In genomic region chrX:31279359-31279758, GRCh38 we compare ENCODE assay signal across 11 cellular contexts.
DNase-seq lines count a peak whose midpoint lies in the region; ATAC-seq and TF ChIP-seq lines count a peak whose summit lies in the region.
"Had no signal": no experiment of that assay in that cellular context is flagged by ENCODE, and none has a peak within 500 bp of the region (broad histone marks: within the 10 kb centered on the region; RNA-seq: fewer than 3 reads in every experiment).

No MANE protein-coding gene starts in this region.

- H3K36me3 ChIP-seq in BE2C: no peaks in the 10 kb centered on the region

- H3K9me3 Mint-ChIP-seq in WTC11: no peaks in the 10 kb centered on the region
- H3K9me3 Mint-ChIP-seq in stimulated activated naive CD8-positive, alpha-beta T cell treated with anti-CD3 and anti-CD28 coated beads, Interleukin-15, amount 100 ng/mL, for 72 hours: no peaks in the 10 kb centered on the region
- H3K9me3 Mint-ChIP-seq: activated naive CD4-positive, alpha-beta T cell treated with anti-CD3 and anti-CD28 coated beads, Interleukin-2, amount 50 U/mL, for 24 hours had no signal

- no peak overlapping the region for H3K4me3 Mint-ChIP-seq in WTC11
- no peak overlapping the region for H3K4me3 Mint-ChIP-seq in stimulated activated naive CD8-positive, alpha-beta T cell treated with anti-CD3 and anti-CD28 coated beads, Interleukin-15, amount 100 ng/mL, for 72 hours
- H3K4me3 Mint-ChIP-seq: activated naive CD4-positive, alpha-beta T cell treated with anti-CD3 and anti-CD28 coated beads, Interleukin-2, amount 50 U/mL, for 24 hours; natural killer cell had no signal

- POLR2A ChIA-PET in WTC11 (lab: Charles Lee): no interaction called here

- no peaks in the 10 kb centered on the region for H3K9me3 ChIP-seq in BE2C

- peak; percentile 21 for DNase-seq in BE2C
- peak; percentile 6 for DNase-seq in HFF-Myc (ENCODE audit: extremely low read depth, low read depth)
- DNase-seq in WTC11 (ENCODE audit: low spot score): no peak
- no peak for DNase-seq in left lobe of liver (ENCODE audit: low spot score)
- no peak for DNase-seq in NCI-H1092 (lab: John Stamatoyannopoulos, UW)
- DNase-seq in stimulated activated naive CD8-positive, alpha-beta T cell treated with anti-CD3 and anti-CD28 coated beads, Interleukin-15, amount 100 ng/mL, for 72 hours: no peak
- DNase-seq: natural killer cell, NCI-H187 had no signal

- TF ChIP-seq CTCF in BE2C (IDR thresholded peaks at IDR 0.05; ENCODE audit: low read depth, low read length) (peak; percentile 64), HFF-Myc (IDR thresholded peaks at IDR 0.05; ENCODE audit: low read depth, low read length, missing control alignments) (peak; percentile 44), WTC11 (IDR thresholded peaks at IDR 0.05) (no peak)

- ATAC-seq in WTC11 (peak; percentile 79), left lobe of liver (peak; percentile 96), GM18520 (IDR thresholded peaks at IDR 0.05; ENCODE audit: unreplicated experiment) (no peak), HG03196 (IDR thresholded peaks at IDR 0.05; ENCODE audit: unreplicated experiment) (no peak)
- no peak for ATAC-seq in stimulated activated naive CD8-positive, alpha-beta T cell treated with anti-CD3 and anti-CD28 coated beads, Interleukin-15, amount 100 ng/mL, for 72 hours
- ATAC-seq: natural killer cell had no signal

- H3K4me1 Mint-ChIP-seq in WTC11: no peaks in the 10 kb centered on the region; the same call in 1 of the 2 replicates
- H3K4me1 Mint-ChIP-seq in stimulated activated naive CD8-positive, alpha-beta T cell treated with anti-CD3 and anti-CD28 coated beads, Interleukin-15, amount 100 ng/mL, for 72 hours: no peaks in the 10 kb centered on the region
- H3K4me1 Mint-ChIP-seq: activated naive CD4-positive, alpha-beta T cell treated with anti-CD3 and anti-CD28 coated beads, Interleukin-2, amount 50 U/mL, for 24 hours; natural killer cell had no signal

- H3K4me3 ChIP-seq in BE2C (ENCODE audit: low read depth, low read length): no peak overlapping the region
- H3K4me3 ChIP-seq in HFF-Myc (replicated peaks; ENCODE audit: low read depth, low read length): no peak overlapping the region

- H3K27ac Mint-ChIP-seq in WTC11: no peak overlapping the region
- no peak overlapping the region for H3K27ac Mint-ChIP-seq in stimulated activated naive CD8-positive, alpha-beta T cell treated with anti-CD3 and anti-CD28 coated beads, Interleukin-15, amount 100 ng/mL, for 72 hours
- H3K27ac Mint-ChIP-seq: activated naive CD4-positive, alpha-beta T cell treated with anti-CD3 and anti-CD28 coated beads, Interleukin-2, amount 50 U/mL, for 24 hours; natural killer cell had no signal

- no peaks in the 10 kb centered on the region for H3K27me3 ChIP-seq in BE2C

- no peaks in the 10 kb centered on the region for H3K27me3 Mint-ChIP-seq in WTC11 (ENCODE audit: low read depth)
- no peaks in the 10 kb centered on the region for H3K27me3 Mint-ChIP-seq in stimulated activated naive CD8-positive, alpha-beta T cell treated with anti-CD3 and anti-CD28 coated beads, Interleukin-15, amount 100 ng/mL, for 72 hours

- no peaks in the 10 kb centered on the region for H3K4me1 ChIP-seq in BE2C

- H3K36me3 Mint-ChIP-seq in WTC11: no peaks in the 10 kb centered on the region
- H3K36me3 Mint-ChIP-seq: activated naive CD4-positive, alpha-beta T cell treated with anti-CD3 and anti-CD28 coated beads, Interleukin-2, amount 50 U/mL, for 24 hours; natural killer cell had no signal

- CTCF ChIA-PET in WTC11 (lab: Charles Lee): interaction anchor here (0.6 to 1.0 kb wide), 3 partner anchors 9 to 380 kb away, joined by 3 to 4 read pairs (median 3); no protein-coding TSS in a partner anchor

TF ChIP-seq in WTC11, 78 proteins besides CTCF, POLR2A, EP300 and RAD21:
- TF ChIP-seq ATF1 (CRISPR knock-in tag; IDR thresholded peaks at IDR 0.05): no peak
- TF ChIP-seq JAZF1 (CRISPR knock-in tag; IDR thresholded peaks at IDR 0.05): no peak
- TF ChIP-seq E2F1 (CRISPR knock-in tag; IDR thresholded peaks at IDR 0.05): no peak
- no peak for TF ChIP-seq FOXJ3 (CRISPR knock-in tag; IDR thresholded peaks at IDR 0.05; ENCODE audit: borderline replicate concordance)
- no peak for TF ChIP-seq ZNF671 (CRISPR knock-in tag; IDR thresholded peaks at IDR 0.05)
- no peak for TF ChIP-seq PREB (CRISPR knock-in tag; IDR thresholded peaks at IDR 0.05; ENCODE audit: borderline replicate concordance)
- no peak for TF ChIP-seq HMGA2 (CRISPR knock-in tag; IDR thresholded peaks at IDR 0.05)
- TF ChIP-seq ATF2 (CRISPR knock-in tag; IDR thresholded peaks at IDR 0.05; ENCODE audit: borderline replicate concordance, low read depth): no peak
- no peak for TF ChIP-seq AFF4 (CRISPR knock-in tag; IDR thresholded peaks at IDR 0.05; ENCODE audit: borderline replicate concordance)
- no peak for TF ChIP-seq ZMAT4 (CRISPR knock-in tag; IDR thresholded peaks at IDR 0.05)
- TF ChIP-seq FOXP1 (CRISPR knock-in tag; IDR thresholded peaks at IDR 0.05; ENCODE audit: borderline replicate concordance): no peak
- no peak for TF ChIP-seq ZBTB21 (CRISPR knock-in tag; IDR thresholded peaks at IDR 0.05; ENCODE audit: borderline replicate concordance)
- no peak for TF ChIP-seq ATF3 (CRISPR knock-in tag; conservative IDR thresholded peaks at IDR 0.05)
- TF ChIP-seq ZNF219 (CRISPR knock-in tag; IDR thresholded peaks at IDR 0.05; ENCODE audit: borderline replicate concordance): no peak
- TF ChIP-seq NR1H2 (CRISPR knock-in tag; IDR thresholded peaks at IDR 0.05): no peak
- no peak for TF ChIP-seq RORB (CRISPR knock-in tag; IDR thresholded peaks at IDR 0.05)
TF ChIP-seq in WTC11: peak in this region for 0.

Comparison
In these comparisons a context has a peak if more than half of its experiments do, and no peak if none do; other contexts are left out.
1. DNase-seq: peak in BE2C (single experiment) and HFF-Myc (single experiment); none in WTC11 (single experiment), left lobe of liver (single experiment), NCI-H1092 (single experiment) and stimulated activated naive CD8-positive, alpha-beta T cell treated with anti-CD3 and anti-CD28 coated beads, Interleukin-15, amount 100 ng/mL, for 72 hours (0 of 2).
2. ATAC-seq: peak in WTC11 (single experiment) and left lobe of liver (single experiment); none in stimulated activated naive CD8-positive, alpha-beta T cell treated with anti-CD3 and anti-CD28 coated beads, Interleukin-15, amount 100 ng/mL, for 72 hours (single experiment), GM18520 (single experiment) and HG03196 (single experiment).